10 cellular contexts compared by ENCODE assay signal in genomic region chr9:117645245-117645636, GRCh38. TPM values are rescaled to one million over a fixed set of nuclear protein-coding genes. Genes with fewer than 3 reads are reported as not detected.
A peak's percentile ranks its signal among the peaks of the same experiment; 100 is the strongest.
DNase-seq lines count a peak whose midpoint lies in the region; ATAC-seq and TF ChIP-seq lines count a peak whose summit lies in the region.
"Had no signal": no experiment of that assay in that cellular context is flagged by ENCODE, and none has a peak within 500 bp of the region (broad histone marks: within the 10 kb centered on the region; RNA-seq: fewer than 3 reads in every experiment).

No MANE protein-coding gene starts in this region.

- whole genome bisulfite sequencing in body of pancreas, 2 donors = 55 to 57% methylated on average over 3 of the region's 3 CpGs

- no peak overlapping the region for H3K4me3 Mint-ChIP-seq in GM23338
- H3K4me3 Mint-ChIP-seq: stimulated activated naive CD8-positive, alpha-beta T cell treated with anti-CD3 and anti-CD28 coated beads, Interleukin-15, amount 100 ng/mL, for 72 hours had no signal

- DNase-seq in GM23338 (ENCODE audit: low spot score) (no peak), body of pancreas (no peak), left lobe of liver (ENCODE audit: low spot score) (no peak), NCI-H510A (lab: John Stamatoyannopoulos, UW) (no peak), occipital lobe (lab: John Stamatoyannopoulos, UW) (no peak)
- no peak for DNase-seq in stimulated activated naive CD4-positive, alpha-beta T cell (lab: John Stamatoyannopoulos, UW)

- no peak overlapping the region for H3K27ac Mint-ChIP-seq in GM23338
- H3K27ac Mint-ChIP-seq: stimulated activated naive CD8-positive, alpha-beta T cell treated with anti-CD3 and anti-CD28 coated beads, Interleukin-15, amount 100 ng/mL, for 72 hours had no signal

- no peak overlapping the region for H3K4me3 ChIP-seq in GM23338
- no peak overlapping the region for H3K4me3 ChIP-seq in body of pancreas
- no peak overlapping the region for H3K4me3 ChIP-seq in skeletal muscle satellite cell (ENCODE audit: low read length)

- H3K4me2 ChIP-seq in GM23338 (no peak overlapping the region), skeletal muscle satellite cell (ENCODE audit: low read length) (peak overlapping the region; percentile 64)

- no peaks in the 10 kb centered on the region for H3K36me3 Mint-ChIP-seq in GM23338 (ENCODE audit: low read depth)

- peaks cover 13% of the 10 kb centered on the region; the same call in 2 of the 3 replicates for H3K9me3 Mint-ChIP-seq in GM23338
- H3K9me3 Mint-ChIP-seq: stimulated activated naive CD8-positive, alpha-beta T cell treated with anti-CD3 and anti-CD28 coated beads, Interleukin-15, amount 100 ng/mL, for 72 hours had no signal

- no peak for TF ChIP-seq CTCF in GM23338 (conservative IDR thresholded peaks at IDR 0.05; ENCODE audit: low read depth in 2 of 2)
- no peak for TF ChIP-seq CTCF in body of pancreas (IDR thresholded peaks at IDR 0.05)

- H3K27me3 ChIP-seq in GM23338 (ENCODE audit: insufficient read depth) (no peaks in the 10 kb centered on the region), body of pancreas (no peaks in the 10 kb centered on the region), skeletal muscle satellite cell (ENCODE audit: control insufficient read depth, insufficient read depth, low read length) (peaks cover 18% of the 10 kb centered on the region)

- ATAC-seq in GM23338 = peak; percentile 48
- peak; percentile 5 for ATAC-seq in body of pancreas
- peak; percentile 52 for ATAC-seq in left lobe of liver
- no peak for ATAC-seq in HG03460 (IDR thresholded peaks at IDR 0.05; ENCODE audit: unreplicated experiment)

- H3K9me3 ChIP-seq in body of pancreas (no peaks in the 10 kb centered on the region), skeletal muscle satellite cell (replicated peaks; ENCODE audit: low read length) (no peaks in the 10 kb centered on the region)
- H3K9me3 ChIP-seq: SJCRH30 had no signal

- H3K79me2 ChIP-seq in GM23338 (replicated peaks; ENCODE audit: insufficient read depth) = no peaks in the 10 kb centered on the region

- H3K27me3 Mint-ChIP-seq in GM23338 (ENCODE audit: insufficient read depth, low read depth, poor library complexity) = peaks cover 4% of the 10 kb centered on the region

- no peaks in the 10 kb centered on the region for H3K4me1 ChIP-seq in GM23338 (ENCODE audit: insufficient read depth)
- peaks cover 14% of the 10 kb centered on the region for H3K4me1 ChIP-seq in body of pancreas
- peaks cover 12% of the 10 kb centered on the region for H3K4me1 ChIP-seq in skeletal muscle satellite cell (ENCODE audit: control insufficient read depth, insufficient read depth, low read length)
- H3K4me1 ChIP-seq: SJCRH30 had no signal

- peak overlapping the region; percentile 20; the same call in 1 of the 2 replicates for H2AFZ ChIP-seq in GM23338

- intact Hi-C loops in body of pancreas (cut with DNase I) = no loop called here

- TF ChIP-seq POLR2A in body of pancreas (IDR thresholded peaks at IDR 0.05) = no peak

- H4K20me1 ChIP-seq in GM23338 (replicated peaks; ENCODE audit: insufficient read depth) = no peaks in the 10 kb centered on the region

- 0 out of 2 replicates have a peak, but pooled peaks cover 10% of the 10 kb centered on the region for H3K9me2 ChIP-seq in GM23338 (ENCODE audit: insufficient read depth)

- peak overlapping the region; percentile 34 for H3K9ac ChIP-seq in skeletal muscle satellite cell (ENCODE audit: low read depth, low read length)

- H3K27ac ChIP-seq in GM23338 (ENCODE audit: low read depth) (no peak overlapping the region), body of pancreas (no peak overlapping the region)

- H3K36me3 ChIP-seq in GM23338 (ENCODE audit: insufficient read depth) (no peaks in the 10 kb centered on the region), body of pancreas (replicated peaks in 1 of 2; ENCODE audit: insufficient read depth in 1 of 2, low read depth in 2 of 2) (no peaks in the 10 kb centered on the region), skeletal muscle satellite cell (ENCODE audit: insufficient read depth, low read length) (no peaks in the 10 kb centered on the region)
- H3K36me3 ChIP-seq: SJCRH30 had no signal

- H3K4me1 Mint-ChIP-seq in GM23338 = peaks cover 11% of the 10 kb centered on the region
- H3K4me1 Mint-ChIP-seq: stimulated activated naive CD8-positive, alpha-beta T cell treated with anti-CD3 and anti-CD28 coated beads, Interleukin-15, amount 100 ng/mL, for 72 hours had no signal

- no peaks in the 10 kb centered on the region for H3F3A ChIP-seq in GM23338 (replicated peaks; ENCODE audit: low read depth)

TF ChIP-seq in GM23338, 12 proteins besides CTCF, POLR2A, EP300 and RAD21 (continues in another document):
- no peak for TF ChIP-seq ETS1 (IDR thresholded peaks at IDR 0.05)
- TF ChIP-seq EZH2phosphoT487 (IDR thresholded peaks at IDR 0.05; ENCODE audit: unreplicated experiment) = no peak
- TF ChIP-seq STAT1 (IDR thresholded peaks at IDR 0.05; ENCODE audit: unreplicated experiment) = no peak
- TF ChIP-seq JUNB (IDR thresholded peaks at IDR 0.05; ENCODE audit: unreplicated experiment) = no peak
- TF ChIP-seq NANOG (IDR thresholded peaks at IDR 0.05; ENCODE audit: borderline replicate concordance) = no peak
- no peak for TF ChIP-seq ZNF462 (CRISPR knock-in tag; IDR thresholded peaks at IDR 0.05)
- TF ChIP-seq ZNF114 (CRISPR knock-in tag; IDR thresholded peaks at IDR 0.05) = no peak
- TF ChIP-seq CREB1 (CRISPR knock-in tag; IDR thresholded peaks at IDR 0.05; ENCODE audit: low read depth) = no peak

RNA-seq across cellular contexts. Expression of gene TLR4, which starts 59.0 kb away (rescaled TPM):
- 0.17 and 0.27 TPM in 2 replicates for total RNA-seq in GM23338 (2014; rRNA removed; shearing (Covaris generic))
- polyA plus RNA-seq in GM23338 (2016; fragmentation: Nextera tagmentation; extraction: Ambion mirVana) = 0.06 TPM in 1 of 2 replicates, not detected in the other
- 1 to 10 TPM; 5.2 to 7.6 TPM for total RNA-seq in body of pancreas
- 5.3 TPM for total RNA-seq in left lobe of liver
- 7.2 and 9.6 TPM in 2 replicates for total RNA-seq in skeletal muscle satellite cell (2012; rRNA removed)
- total RNA-seq in occipital lobe = 10.8 TPM
